Comparison of ENCODE assay signal across 1 cellular context in the genomic region with DNA sequence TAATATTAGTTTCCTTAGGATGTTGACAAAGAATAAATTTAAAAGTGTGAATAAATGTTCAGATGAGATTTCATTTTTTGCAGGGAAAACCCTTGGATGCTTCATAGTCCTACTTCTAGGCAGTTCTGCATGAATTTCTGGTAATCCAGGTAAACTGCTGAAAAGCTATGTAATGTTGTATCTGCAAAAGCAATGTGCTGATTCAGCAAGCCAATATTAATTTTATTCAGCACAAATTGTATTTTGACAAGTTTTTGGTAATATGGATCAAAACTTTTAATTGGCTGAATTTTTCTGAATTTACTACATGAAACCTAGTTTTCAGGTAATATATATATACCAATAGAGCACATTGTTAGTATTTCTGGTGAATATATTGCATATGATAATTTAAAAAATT.
TF ChIP-seq lines count a peak whose summit lies in the region.

No MANE protein-coding gene starts in this region.

TF ChIP-seq in HCT116, 20 proteins besides CTCF, POLR2A, EP300 and RAD21 (continued from another document):
- TF ChIP-seq, protein P1, sequence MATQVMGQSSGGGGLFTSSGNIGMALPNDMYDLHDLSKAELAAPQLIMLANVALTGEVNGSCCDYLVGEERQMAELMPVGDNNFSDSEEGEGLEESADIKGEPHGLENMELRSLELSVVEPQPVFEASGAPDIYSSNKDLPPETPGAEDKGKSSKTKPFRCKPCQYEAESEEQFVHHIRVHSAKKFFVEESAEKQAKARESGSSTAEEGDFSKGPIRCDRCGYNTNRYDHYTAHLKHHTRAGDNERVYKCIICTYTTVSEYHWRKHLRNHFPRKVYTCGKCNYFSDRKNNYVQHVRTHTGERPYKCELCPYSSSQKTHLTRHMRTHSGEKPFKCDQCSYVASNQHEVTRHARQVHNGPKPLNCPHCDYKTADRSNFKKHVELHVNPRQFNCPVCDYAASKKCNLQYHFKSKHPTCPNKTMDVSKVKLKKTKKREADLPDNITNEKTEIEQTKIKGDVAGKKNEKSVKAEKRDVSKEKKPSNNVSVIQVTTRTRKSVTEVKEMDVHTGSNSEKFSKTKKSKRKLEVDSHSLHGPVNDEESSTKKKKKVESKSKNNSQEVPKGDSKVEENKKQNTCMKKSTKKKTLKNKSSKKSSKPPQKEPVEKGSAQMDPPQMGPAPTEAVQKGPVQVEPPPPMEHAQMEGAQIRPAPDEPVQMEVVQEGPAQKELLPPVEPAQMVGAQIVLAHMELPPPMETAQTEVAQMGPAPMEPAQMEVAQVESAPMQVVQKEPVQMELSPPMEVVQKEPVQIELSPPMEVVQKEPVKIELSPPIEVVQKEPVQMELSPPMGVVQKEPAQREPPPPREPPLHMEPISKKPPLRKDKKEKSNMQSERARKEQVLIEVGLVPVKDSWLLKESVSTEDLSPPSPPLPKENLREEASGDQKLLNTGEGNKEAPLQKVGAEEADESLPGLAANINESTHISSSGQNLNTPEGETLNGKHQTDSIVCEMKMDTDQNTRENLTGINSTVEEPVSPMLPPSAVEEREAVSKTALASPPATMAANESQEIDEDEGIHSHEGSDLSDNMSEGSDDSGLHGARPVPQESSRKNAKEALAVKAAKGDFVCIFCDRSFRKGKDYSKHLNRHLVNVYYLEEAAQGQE (IDR thresholded peaks at IDR 0.05; ENCODE audit: low read depth), result no peak
- TF ChIP-seq EZH2 (IDR thresholded peaks at IDR 0.05) (no peak), POLR2AphosphoS5 (IDR thresholded peaks at IDR 0.05; ENCODE audit: low read depth, low read length) (no peak), SP1 (IDR thresholded peaks at IDR 0.05; ENCODE audit: low read depth) (no peak), SIN3A (IDR thresholded peaks at IDR 0.05; ENCODE audit: low read depth) (no peak), JUND (IDR thresholded peaks at IDR 0.05) (no peak)
- TF ChIP-seq, protein P2, sequence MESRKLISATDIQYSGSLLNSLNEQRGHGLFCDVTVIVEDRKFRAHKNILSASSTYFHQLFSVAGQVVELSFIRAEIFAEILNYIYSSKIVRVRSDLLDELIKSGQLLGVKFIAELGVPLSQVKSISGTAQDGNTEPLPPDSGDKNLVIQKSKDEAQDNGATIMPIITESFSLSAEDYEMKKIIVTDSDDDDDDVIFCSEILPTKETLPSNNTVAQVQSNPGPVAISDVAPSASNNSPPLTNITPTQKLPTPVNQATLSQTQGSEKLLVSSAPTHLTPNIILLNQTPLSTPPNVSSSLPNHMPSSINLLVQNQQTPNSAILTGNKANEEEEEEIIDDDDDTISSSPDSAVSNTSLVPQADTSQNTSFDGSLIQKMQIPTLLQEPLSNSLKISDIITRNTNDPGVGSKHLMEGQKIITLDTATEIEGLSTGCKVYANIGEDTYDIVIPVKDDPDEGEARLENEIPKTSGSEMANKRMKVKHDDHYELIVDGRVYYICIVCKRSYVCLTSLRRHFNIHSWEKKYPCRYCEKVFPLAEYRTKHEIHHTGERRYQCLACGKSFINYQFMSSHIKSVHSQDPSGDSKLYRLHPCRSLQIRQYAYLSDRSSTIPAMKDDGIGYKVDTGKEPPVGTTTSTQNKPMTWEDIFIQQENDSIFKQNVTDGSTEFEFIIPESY (IDR thresholded peaks at IDR 0.05; ENCODE audit: extremely low read depth, insufficient replicate concordance, low read length), result no peak
